8 cellular contexts compared by ENCODE assay signal in genomic region chr7:17304926-17305325, GRCh38. TPM values are rescaled to one million over a fixed set of nuclear protein-coding genes. Genes with fewer than 3 reads are reported as not detected.
DNase-seq lines count a peak whose midpoint lies in the region; ATAC-seq and TF ChIP-seq lines count a peak whose summit lies in the region.

No MANE protein-coding gene starts in this region.

- ATAC-seq in heart right ventricle (peak in 4 of 8 donors; percentile 15 to 49 (median 43)), Panc1 (peak; percentile 85)

- no peak overlapping the region for H3K9ac ChIP-seq in rectal smooth muscle tissue (ENCODE audit: low read length)

- in situ Hi-C loops in Panc1 (cut with HindIII; ENCODE audit: low pct_unique_long_range_greater_than_20kb, low sequenced_read_pairs): no loop called here

- CTCF ChIA-PET in Panc1 (lab: Charles Lee): interaction anchor here (1.3 kb wide), 1 partner anchor 376 kb away, joined by 3 read pairs; no protein-coding TSS in a partner anchor

- peaks cover 0 to 3% (median 0%) of the 10 kb centered on the region in 9 donors for H3K36me3 ChIP-seq in heart right ventricle
- no peaks in the 10 kb centered on the region for H3K36me3 ChIP-seq in Panc1 (ENCODE audit: control insufficient read depth, insufficient read depth, low read length)
- H3K36me3 ChIP-seq in rectal smooth muscle tissue (ENCODE audit: control insufficient read depth, insufficient read depth, low read length): no peaks in the 10 kb centered on the region

- no TSS peak for BruUV-seq in Panc1 (replicated peaks; lab: Mats Ljungman, UMichigan)

- no peak for TF ChIP-seq CTCF in heart right ventricle (IDR thresholded peaks at IDR 0.05)
- TF ChIP-seq CTCF in Panc1 (IDR thresholded peaks at IDR 0.05): no peak
- no peak for TF ChIP-seq CTCF in coronary artery (IDR thresholded peaks at IDR 0.05)

- intact Hi-C loops in heart right ventricle (cut with DNase I): loop anchor here in 8 of 10 donors (5.0 to 10.0 kb wide), 7 partner anchors 220 to 378 kb away; no protein-coding TSS in a partner anchor
- intact Hi-C loops in cardiac septum (cut with DNase I): loop anchor here (1.0 to 10.0 kb wide), 4 partner anchors 8 to 340 kb away; no protein-coding TSS in a partner anchor
- intact Hi-C loops in Panc1 (cut with micrococcal nuclease; ENCODE audit: unreplicated experiment): loop anchor here (5.0 to 10.0 kb wide), 2 partner anchors 342 to 410 kb away; no protein-coding TSS in a partner anchor

- DNase-seq in heart right ventricle: no peak
- no peak for DNase-seq in cardiac septum (ENCODE audit: low spot score)
- peak; percentile 91 for DNase-seq in Panc1 (ENCODE audit: low read depth, low spot score)
- DNase-seq in coronary artery (ENCODE audit: low spot score): no peak
- no peak for DNase-seq in NCI-H2029 treated with DMSO at 0.1 percent for 48 hours (lab: John Stamatoyannopoulos, UW)
- DNase-seq in cerebellum (ENCODE audit: low spot score): no peak
- no peak for DNase-seq in NCI-H187 (lab: John Stamatoyannopoulos, UW)

- H3K27ac ChIP-seq in heart right ventricle (peak overlapping the region in 7 of 10 donors; percentile 17 to 95 (median 53)), Panc1 (ENCODE audit: low read length) (peak overlapping the region; percentile 68), coronary artery (peak overlapping the region; percentile 52 to 58), rectal smooth muscle tissue (ENCODE audit: low read depth, low read length) (no peak overlapping the region)

- peaks cover 9 to 93% (median 79%) of the 10 kb centered on the region in 9 donors for H3K4me1 ChIP-seq in heart right ventricle
- peaks cover 62% of the 10 kb centered on the region for H3K4me1 ChIP-seq in Panc1 (ENCODE audit: control insufficient read depth, insufficient read depth, low read length)
- peaks cover 15% of the 10 kb centered on the region for H3K4me1 ChIP-seq in rectal smooth muscle tissue (ENCODE audit: control insufficient read depth, insufficient read depth, low read length)

- H3K27me3 ChIP-seq in heart right ventricle: no peaks in the 10 kb centered on the region
- no peaks in the 10 kb centered on the region for H3K27me3 ChIP-seq in Panc1 (ENCODE audit: control insufficient read depth, insufficient read depth, low read length)
- no peaks in the 10 kb centered on the region for H3K27me3 ChIP-seq in rectal smooth muscle tissue (ENCODE audit: control insufficient read depth, insufficient read depth, low read length)

- POLR2A ChIA-PET in Panc1 (lab: Charles Lee): no interaction called here

- H3K9me3 ChIP-seq in heart right ventricle: no peaks in the 10 kb centered on the region
- no peaks in the 10 kb centered on the region for H3K9me3 ChIP-seq in Panc1 (ENCODE audit: control insufficient read depth, insufficient read depth, low read depth, low read length)

- H3K4me3 ChIP-seq in heart right ventricle: peak overlapping the region in 4 of 10 donors; percentile 1 to 23 (median 8)
- peak overlapping the region in 1 of 2 experiments; percentile 43; a peak in 2 of 4 replicates for H3K4me3 ChIP-seq in Panc1 (ENCODE audit: low read depth in 2 of 2, low read length in 2 of 2)
- H3K4me3 ChIP-seq in coronary artery: peak overlapping the region; percentile 52
- H3K4me3 ChIP-seq in rectal smooth muscle tissue (ENCODE audit: low read length): peak overlapping the region; percentile 39

RNA-seq across cellular contexts. Expression of gene AHR, which starts 6.5 kb away (rescaled TPM):
- total RNA-seq in heart right ventricle (10 to 100 TPM; 20.8 to 52.8 (median 34.7) TPM), cardiac septum (44.1 TPM), Panc1 (2021; ENCODE audit: unreplicated experiment) (36.6 TPM), cerebellum (24.4 TPM)
- polyA plus RNA-seq in heart right ventricle: 1 to 10 TPM; 5.3 to 8.3 TPM
- 9.1 TPM for polyA plus RNA-seq in Panc1 (2012; ENCODE audit: insufficient read length)
